ENCODE assay signal across 10 cellular contexts in the genomic region with DNA sequence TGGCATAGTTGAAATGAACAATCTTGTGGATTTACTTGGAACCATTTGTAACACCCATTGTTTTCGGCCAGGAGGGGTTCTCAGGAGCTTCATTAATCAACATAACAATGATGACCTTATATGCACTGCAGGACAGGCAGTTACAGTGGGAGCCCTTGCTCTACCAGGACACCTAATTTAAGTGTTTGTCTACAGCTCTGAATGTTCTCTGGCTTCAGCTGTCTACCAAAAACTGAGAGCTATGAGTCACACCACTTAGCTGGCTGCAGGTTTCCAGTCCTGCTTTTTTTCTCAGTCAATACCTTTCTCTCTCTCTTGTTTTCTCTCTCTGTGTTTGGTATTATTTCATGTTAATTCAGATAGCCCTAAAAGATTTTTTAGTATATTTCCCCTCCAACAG.
DNase-seq lines count a peak whose midpoint lies in the region; ATAC-seq, FAIRE-seq and TF ChIP-seq lines count a peak whose summit lies in the region.
"Had no signal": no experiment of that assay in that cellular context is flagged by ENCODE, and none has a peak within 500 bp of the region (broad histone marks: within the 10 kb centered on the region; RNA-seq: fewer than 3 reads in every experiment).

No MANE protein-coding gene starts in this region.

- SMC1A ChIA-PET in GM12878 (lab: Charles Lee; ENCODE audit: uncharacterized antibody, unreplicated experiment): interaction anchor here (0.6 to 1.2 kb wide), 2 partner anchors 10 to 120 kb away, joined by 3 read pairs; no protein-coding TSS in a partner anchor

- ATAC-seq in GM18517 (IDR thresholded peaks at IDR 0.05; ENCODE audit: unreplicated experiment) (peak; percentile 62), HG03045 (IDR thresholded peaks at IDR 0.05; ENCODE audit: unreplicated experiment) (peak; percentile 65), GM12878 (peak; percentile 70)

- BruUV-seq in GM12878 (replicated peaks; lab: Mats Ljungman, UMichigan): no TSS peak

- H3K9ac ChIP-seq in GM12878 (ENCODE audit: control insufficient read depth, insufficient read depth, low read length) (no peak overlapping the region), kidney (ENCODE audit: low read length in 2 of 2) (no peak overlapping the region)

- H3K4me1 ChIP-seq in GM12878 (ENCODE audit: control insufficient read depth, insufficient read depth, low read length): no peaks in the 10 kb centered on the region
- peaks cover 0 to 13% of the 10 kb centered on the region in 2 donors for H3K4me1 ChIP-seq in kidney (ENCODE audit: control insufficient read depth in 1 of 2, insufficient read depth in 1 of 2, low read depth in 1 of 2, low read length in 2 of 2)
- H3K4me1 ChIP-seq: right lobe of liver had no signal

- no peak overlapping the region for H3K4me2 ChIP-seq in GM12878 (ENCODE audit: control insufficient read depth, insufficient read depth)

- no peak for TF ChIP-seq EP300 in GM12878 (IDR thresholded peaks at IDR 0.05; ENCODE audit: borderline replicate concordance in 1 of 2, control insufficient read depth in 1 of 2, low read depth in 2 of 2, low read length in 2 of 2)

- DNase-seq in GM12878 (ENCODE audit: low read depth, low spot score) (no peak), osteocyte (ENCODE audit: extremely low spot score, unreplicated experiment) (no peak), HuH-7 (ENCODE audit: low spot score) (no peak), DMS 273 treated with DMSO at 0.1 percent for 48 hours (lab: John Stamatoyannopoulos, UW) (no peak), NCI-H1048 (lab: John Stamatoyannopoulos, UW) (no peak), kidney (no peak)
- DNase-seq: right lobe of liver had no signal

- no peaks in the 10 kb centered on the region for H3K27me3 Mint-ChIP-seq in osteocyte (ENCODE audit: unreplicated experiment)

- H3K27ac ChIP-seq in GM12878 (ENCODE audit: control insufficient read depth, insufficient read depth): no peak overlapping the region
- no peak overlapping the region for H3K27ac ChIP-seq in kidney (ENCODE audit: low read depth in 2 of 2, low read length in 2 of 2)
- H3K27ac ChIP-seq: right lobe of liver had no signal

- H4K20me1 ChIP-seq in GM12878 (ENCODE audit: control insufficient read depth, insufficient read depth): no peaks in the 10 kb centered on the region

- no peaks in the 10 kb centered on the region for H3K79me2 ChIP-seq in GM12878 (ENCODE audit: control insufficient read depth, insufficient read depth, low read length)

- peak overlapping the region; percentile 89 for H3K27ac Mint-ChIP-seq in osteocyte (ENCODE audit: unreplicated experiment)

- H3K4me1 Mint-ChIP-seq in osteocyte (ENCODE audit: unreplicated experiment): peaks cover 56% of the 10 kb centered on the region

- no peaks in the 10 kb centered on the region; a peak in 1 of 4 replicates for H3K27me3 ChIP-seq in GM12878 (replicated peaks in 1 of 2; ENCODE audit: control insufficient read depth in 2 of 2, insufficient read depth in 2 of 2, low read length in 1 of 2)
- H3K27me3 ChIP-seq: right lobe of liver had no signal

- H3K9me3 ChIP-seq in GM12878 (replicated peaks; ENCODE audit: control insufficient read depth, insufficient read depth, low read length) (no peaks in the 10 kb centered on the region), kidney (ENCODE audit: control insufficient read depth in 1 of 2, low read length in 2 of 2) (no peaks in the 10 kb centered on the region)
- H3K9me3 ChIP-seq: right lobe of liver had no signal

- intact Hi-C loops in GM12878 (cut with micrococcal nuclease; ENCODE audit: unreplicated experiment): loop anchor here (10.0 kb wide), 1 partner anchor 458 kb away; no protein-coding TSS in a partner anchor
- intact Hi-C loops in kidney (cut with DNase I): no loop called here

- no peak for TF ChIP-seq POLR2A in GM12878 (IDR thresholded peaks at IDR 0.05; ENCODE audit: low read depth, low read length)

- CTCF ChIA-PET in GM12878 (lab: Yijun Ruan, JAX): interaction anchor here (1.1 kb wide), 1 partner anchor 10 kb away, joined by 4 read pairs; no protein-coding TSS in a partner anchor

- no peak for TF ChIP-seq CTCF in GM12878 (IDR thresholded peaks at IDR 0.05 in 2 of 3, conservative IDR thresholded peaks at IDR 0.05 in 1 of 3; ENCODE audit: control insufficient read depth in 2 of 3, extremely low read depth in 1 of 3, insufficient read depth in 1 of 3, low read depth in 3 of 3, low read length in 3 of 3)
- no peak for TF ChIP-seq CTCF in osteocyte (IDR thresholded peaks at IDR 0.05)
- TF ChIP-seq CTCF in kidney (IDR thresholded peaks at IDR 0.05; ENCODE audit: borderline replicate concordance, extremely low read depth, insufficient read depth): no peak

- no peaks in the 10 kb centered on the region for H3K9me3 Mint-ChIP-seq in osteocyte (ENCODE audit: unreplicated experiment)

- no peak overlapping the region for H3K4me3 ChIP-seq in GM12878
- no peak overlapping the region for H3K4me3 ChIP-seq in kidney (ENCODE audit: low read length in 2 of 2)
- H3K4me3 ChIP-seq: right lobe of liver had no signal

- POLR2A ChIA-PET in GM12878 (lab: Charles Lee): no interaction called here

- RAD21 ChIA-PET in GM12878 (lab: Charles Lee; ENCODE audit: unreplicated experiment): interaction anchor here (1.2 kb wide), 1 partner anchor 243 kb away, joined by 3 read pairs; no protein-coding TSS in a partner anchor

- H2AFZ ChIP-seq in GM12878 (ENCODE audit: control insufficient read depth, low read depth, low read length): no peak overlapping the region

- no peak for FAIRE-seq in GM12878 (lab: Jason Lieb, UNC)
- FAIRE-seq in kidney (lab: Jason Lieb, UNC): no peak
- FAIRE-seq: H1 had no signal

- peak overlapping the region; percentile 4 for H3K4me3 Mint-ChIP-seq in osteocyte (ENCODE audit: unreplicated experiment)

- H3K36me3 Mint-ChIP-seq in osteocyte (ENCODE audit: unreplicated experiment): no peaks in the 10 kb centered on the region

- H3K36me3 ChIP-seq in GM12878 (ENCODE audit: control insufficient read depth in 2 of 2, insufficient read depth in 2 of 2, low read length in 1 of 2) (no peaks in the 10 kb centered on the region), kidney (ENCODE audit: control insufficient read depth in 1 of 2, insufficient read depth in 2 of 2, low read length in 2 of 2) (no peaks in the 10 kb centered on the region)
- H3K36me3 ChIP-seq: right lobe of liver had no signal

- in situ Hi-C loops in GM12878 (cut with MboI): loop anchor here (5.0 kb wide), 1 partner anchor 236 kb away; no protein-coding TSS in a partner anchor

- no peak for TF ChIP-seq RAD21 in GM12878 (IDR thresholded peaks at IDR 0.05; ENCODE audit: insufficient read depth, low read depth, low read length)

- 78% methylated on average over 1 of the region's 1 CpG for WGBS in GM12878 (ENCODE audit: insufficient coverage, insufficient replicate concordance, low lambda C conversion rate, missing lambda C conversion rate)

TF ChIP-seq in GM12878, 131 proteins besides CTCF, POLR2A, EP300 and RAD21:
- TF ChIP-seq SREBF1 (IDR thresholded peaks at IDR 0.05; ENCODE audit: low read length) (no peak), NBN (IDR thresholded peaks at IDR 0.05) (no peak), JUNB (IDR thresholded peaks at IDR 0.05) (no peak), YBX1 (IDR thresholded peaks at IDR 0.05) (no peak), MYB (IDR thresholded peaks at IDR 0.05; ENCODE audit: borderline replicate concordance, low read depth, low read length) (no peak), ZNF384 (IDR thresholded peaks at IDR 0.05; ENCODE audit: borderline replicate concordance, low read depth, low read length) (no peak)
- TF ChIP-seq, protein P1, sequence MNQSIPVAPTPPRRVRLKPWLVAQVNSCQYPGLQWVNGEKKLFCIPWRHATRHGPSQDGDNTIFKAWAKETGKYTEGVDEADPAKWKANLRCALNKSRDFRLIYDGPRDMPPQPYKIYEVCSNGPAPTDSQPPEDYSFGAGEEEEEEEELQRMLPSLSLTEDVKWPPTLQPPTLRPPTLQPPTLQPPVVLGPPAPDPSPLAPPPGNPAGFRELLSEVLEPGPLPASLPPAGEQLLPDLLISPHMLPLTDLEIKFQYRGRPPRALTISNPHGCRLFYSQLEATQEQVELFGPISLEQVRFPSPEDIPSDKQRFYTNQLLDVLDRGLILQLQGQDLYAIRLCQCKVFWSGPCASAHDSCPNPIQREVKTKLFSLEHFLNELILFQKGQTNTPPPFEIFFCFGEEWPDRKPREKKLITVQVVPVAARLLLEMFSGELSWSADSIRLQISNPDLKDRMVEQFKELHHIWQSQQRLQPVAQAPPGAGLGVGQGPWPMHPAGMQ (IDR thresholded peaks at IDR 0.05; ENCODE audit: borderline replicate concordance): no peak
- TF ChIP-seq, protein P2, sequence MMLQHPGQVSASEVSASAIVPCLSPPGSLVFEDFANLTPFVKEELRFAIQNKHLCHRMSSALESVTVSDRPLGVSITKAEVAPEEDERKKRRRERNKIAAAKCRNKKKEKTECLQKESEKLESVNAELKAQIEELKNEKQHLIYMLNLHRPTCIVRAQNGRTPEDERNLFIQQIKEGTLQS (IDR thresholded peaks at IDR 0.05; ENCODE audit: borderline replicate concordance, extremely low read depth, low read depth, low read length): no peak
